ENCODE assay signal across 15 cellular contexts in the genomic region with DNA sequence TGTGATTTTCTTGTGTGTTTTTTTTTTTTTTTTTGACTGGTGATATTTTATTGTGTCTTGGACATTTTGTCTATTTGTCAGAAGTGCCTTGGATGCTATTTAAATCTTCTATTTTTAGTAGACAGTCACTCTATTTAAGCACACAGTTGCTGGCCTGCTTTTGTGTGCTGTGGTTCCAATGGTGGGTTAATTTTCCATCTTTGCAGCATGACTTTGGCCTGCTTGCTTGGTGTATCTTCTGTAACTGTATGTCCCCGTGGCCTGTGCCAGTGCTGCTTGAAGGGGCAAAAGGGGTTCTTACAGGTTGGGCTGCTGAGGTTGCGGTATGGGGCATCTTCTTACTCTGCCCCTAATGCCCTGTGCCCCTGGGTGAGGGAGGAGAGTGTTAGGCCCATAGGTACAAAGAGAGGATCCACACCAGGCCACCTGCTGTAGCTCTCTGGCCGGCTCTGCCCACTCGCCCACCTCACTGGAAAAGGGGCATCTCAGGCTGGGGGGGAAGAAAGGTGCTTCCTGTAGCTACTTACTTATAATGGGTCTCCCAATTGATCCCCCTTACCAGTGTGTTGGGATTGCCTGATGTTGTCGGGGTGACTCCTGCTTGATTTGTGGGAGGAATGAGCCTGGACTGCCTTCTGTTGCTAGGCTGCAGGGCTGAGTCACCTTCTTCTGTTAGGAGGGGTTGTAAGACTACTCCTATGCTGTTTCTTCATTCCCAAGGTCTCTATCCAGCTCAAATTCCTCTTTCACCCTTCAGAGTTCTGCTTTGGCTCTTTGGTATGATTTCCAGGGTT.
DNase-seq lines count a peak whose midpoint lies in the region; ATAC-seq and TF ChIP-seq lines count a peak whose summit lies in the region.
"Had no signal": no experiment of that assay in that cellular context is flagged by ENCODE, and none has a peak within 500 bp of the region (broad histone marks: within the 10 kb centered on the region; RNA-seq: fewer than 3 reads in every experiment).

No MANE protein-coding gene starts in this region.

- peaks cover 4% of the 10 kb centered on the region for H3K4me1 ChIP-seq in mesodermal cell (ENCODE audit: control insufficient read depth, insufficient read depth, low read length, poor library complexity, severe bottlenecking)
- H3K4me1 ChIP-seq: upper lobe of left lung had no signal

- no peak for TF ChIP-seq CTCF in fibroblast of pulmonary artery (IDR thresholded peaks at IDR 0.05; ENCODE audit: low read length, missing control alignments)

- peak overlapping the region; percentile 66 for H3K27ac ChIP-seq in angular gyrus (ENCODE audit: low read depth, low read length)
- peak overlapping the region; percentile 29 for H3K27ac ChIP-seq in mesodermal cell (ENCODE audit: low read depth, low read length, severe bottlenecking)
- H3K27ac ChIP-seq: upper lobe of left lung had no signal

- no peak overlapping the region for H3K4me3 ChIP-seq in fibroblast of pulmonary artery (replicated peaks; ENCODE audit: low read depth, low read length)
- no peak overlapping the region for H3K4me3 ChIP-seq in mesodermal cell (ENCODE audit: extremely low read depth, insufficient read depth, low read length, poor library complexity, severe bottlenecking)
- H3K4me3 ChIP-seq: mucosa of descending colon, upper lobe of left lung had no signal

- peaks cover 10% of the 10 kb centered on the region for H3K9me3 ChIP-seq in mesodermal cell (ENCODE audit: control insufficient read depth, low read length)
- H3K9me3 ChIP-seq: mucosa of descending colon, upper lobe of left lung had no signal

- WGBS in mesodermal cell (ENCODE audit: insufficient coverage in 2 of 2), 2 experiments: 93 to 100% methylated on average over 3 to 4 of the region's 5 CpGs

- DNase-seq in Caki2 (ENCODE audit: low read depth) (peak; percentile 18), fibroblast of pulmonary artery (ENCODE audit: low read depth) (peak; percentile 60), SHP77 (lab: John Stamatoyannopoulos, UW) (no peak), NCI-H2227 treated with DMSO at 0.1 percent for 48 hours (lab: John Stamatoyannopoulos, UW) (no peak)
- DNase-seq: activated CD4-positive, alpha-beta T cell treated with anti-CD3 and anti-CD28 coated beads, Interleukin-2, amount 10 ng/mL, durations not matched to agents 24 days and 14 days; activated T-cell treated with anti-CD3 and anti-CD28 coated beads, Interleukin-2, amount 50 U/mL, for 1 hour; mucosa of descending colon; NCI-H1436 treated with DMSO at 0.1 percent for 48 hours; NCI-H510A; upper lobe of left lung had no signal

- ATAC-seq in HG03039 (IDR thresholded peaks at IDR 0.05; ENCODE audit: unreplicated experiment): no peak
- no peak for ATAC-seq in HG03432 (IDR thresholded peaks at IDR 0.05; ENCODE audit: unreplicated experiment)
- ATAC-seq: mucosa of descending colon, Panc1 had no signal

- in situ Hi-C loops in Caki2 (cut with HindIII; ENCODE audit: low pct_unique_long_range_greater_than_20kb, low sequenced_read_pairs): no loop called here

- no peaks in the 10 kb centered on the region for H3K36me3 ChIP-seq in mesodermal cell (ENCODE audit: control insufficient read depth, insufficient read depth, low read length)
- H3K36me3 ChIP-seq: upper lobe of left lung had no signal

Comparison
In these comparisons a context has a peak if more than half of its experiments do, and no peak if none do; other contexts are left out.
1. DNase-seq: peak in Caki2 (single experiment) and fibroblast of pulmonary artery (single experiment); none in SHP77 (0 of 2) and NCI-H2227 treated with DMSO at 0.1 percent for 48 hours (single experiment).